In the genomic region with DNA sequence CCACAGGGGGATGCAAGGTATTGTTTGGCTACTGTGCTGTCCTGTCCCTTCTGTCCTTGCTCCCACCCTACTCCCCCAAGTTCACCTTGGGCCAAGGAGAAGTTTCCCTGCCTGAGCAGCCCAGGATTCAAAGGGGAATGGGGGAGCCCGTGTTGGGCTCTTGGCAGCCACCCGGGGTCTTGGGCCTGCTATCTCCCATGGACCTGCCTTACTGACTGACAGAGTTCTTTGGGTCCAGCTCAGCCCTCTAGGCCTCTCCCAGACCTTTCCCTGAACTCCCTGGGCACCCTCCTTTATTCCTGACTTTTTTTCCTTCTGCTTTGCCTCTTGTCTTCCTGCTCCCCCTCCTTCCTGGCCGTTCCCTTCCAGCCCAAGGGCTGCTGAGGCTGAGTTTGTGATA, we compare ENCODE assay signal across 26 cellular contexts.
"Had no signal": no experiment of that assay in that cellular context is flagged by ENCODE, and none has a peak within 500 bp of the region (broad histone marks: within the 10 kb centered on the region; RNA-seq: fewer than 3 reads in every experiment).

No MANE protein-coding gene starts in this region.

- H3K36me3 ChIP-seq: colonic mucosa, esophagus squamous epithelium had no signal

- ATAC-seq: activated CD8-positive, alpha-beta T cell treated with anti-CD3 and anti-CD28 coated beads for 36 hours; activated naive CD8-positive, alpha-beta T cell treated with anti-CD3 and anti-CD28 coated beads, Interleukin-2, amount 50 U/mL, for 24 hours; activated T-cell treated with anti-CD3 and anti-CD28 coated beads, Interleukin-2, amount 50 U/mL, for 4 hours; body of pancreas; gastroesophageal sphincter had no signal

- H3K9me3 Mint-ChIP-seq: activated CD8-positive, alpha-beta T cell treated with anti-CD3 and anti-CD28 coated beads for 36 hours; activated naive CD4-positive, alpha-beta T cell treated with anti-CD3 and anti-CD28 coated beads for 36 hours; activated naive CD4-positive, alpha-beta T cell treated with anti-CD3 and anti-CD28 coated beads, Interleukin-2, amount 50 U/mL, for 24 hours; activated naive CD8-positive, alpha-beta T cell treated with anti-CD3 and anti-CD28 coated beads for 36 hours; activated naive CD8-positive, alpha-beta T cell treated with anti-CD3 and anti-CD28 coated beads, Interleukin-2, amount 50 U/mL, for 24 hours; activated T-cell treated with anti-CD3 and anti-CD28 coated beads, Interleukin-2, amount 50 U/mL, for 4 hours; activated T-helper 2 cell treated with anti-CD3 and anti-CD28 coated beads, Interferon-gamma antibody, Interleukin-2, Interleukin-4, amounts not matched to agents 10 μg/mL and 5 μg/mL and 100 μg/mL, durations not matched to agents 14 hours and 24 hours and 36 hours had no signal

- H3K4me1 Mint-ChIP-seq: activated naive CD4-positive, alpha-beta T cell treated with anti-CD3 and anti-CD28 coated beads, Interleukin-2, amount 50 U/mL, for 24 hours; activated naive CD8-positive, alpha-beta T cell treated with anti-CD3 and anti-CD28 coated beads for 36 hours; activated naive CD8-positive, alpha-beta T cell treated with anti-CD3 and anti-CD28 coated beads, Interleukin-2, amount 50 U/mL, for 24 hours had no signal

- H3K9me3 ChIP-seq: adrenal gland, body of pancreas, colonic mucosa, esophagus squamous epithelium, gastroesophageal sphincter had no signal

- H3K36me3 Mint-ChIP-seq: activated naive CD4-positive, alpha-beta T cell treated with anti-CD3 and anti-CD28 coated beads, Interleukin-2, amount 50 U/mL, for 24 hours; activated naive CD8-positive, alpha-beta T cell treated with anti-CD3 and anti-CD28 coated beads for 36 hours had no signal

- H3K27me3 Mint-ChIP-seq: activated CD8-positive, alpha-beta T cell treated with anti-CD3 and anti-CD28 coated beads for 36 hours; activated naive CD4-positive, alpha-beta T cell treated with anti-CD3 and anti-CD28 coated beads, Interleukin-2, amount 50 U/mL, for 24 hours; activated naive CD8-positive, alpha-beta T cell treated with anti-CD3 and anti-CD28 coated beads for 36 hours; activated naive CD8-positive, alpha-beta T cell treated with anti-CD3 and anti-CD28 coated beads, Interleukin-2, amount 50 U/mL, for 24 hours had no signal

- H3K4me3 ChIP-seq: adrenal gland, body of pancreas, colonic mucosa, esophagus squamous epithelium, gastroesophageal sphincter had no signal

- H3K27ac ChIP-seq: adrenal gland, body of pancreas, colonic mucosa, epithelial cell of prostate, esophagus squamous epithelium, gastroesophageal sphincter had no signal

- H3K4me1 ChIP-seq: adrenal gland, body of pancreas, colonic mucosa, esophagus squamous epithelium, gastroesophageal sphincter had no signal

- H3K27ac Mint-ChIP-seq: activated CD8-positive, alpha-beta T cell treated with anti-CD3 and anti-CD28 coated beads for 36 hours; activated naive CD4-positive, alpha-beta T cell treated with anti-CD3 and anti-CD28 coated beads for 36 hours; activated naive CD4-positive, alpha-beta T cell treated with anti-CD3 and anti-CD28 coated beads, Interleukin-2, amount 50 U/mL, for 24 hours; activated naive CD8-positive, alpha-beta T cell treated with anti-CD3 and anti-CD28 coated beads for 36 hours; activated naive CD8-positive, alpha-beta T cell treated with anti-CD3 and anti-CD28 coated beads, Interleukin-2, amount 50 U/mL, for 24 hours; activated T-helper 2 cell treated with anti-CD3 and anti-CD28 coated beads, Interferon-gamma antibody, Interleukin-2, Interleukin-4, amounts not matched to agents 10 μg/mL and 5 μg/mL and 100 μg/mL, durations not matched to agents 14 hours and 24 hours and 36 hours had no signal

- H3K4me3 Mint-ChIP-seq: activated CD8-positive, alpha-beta T cell treated with anti-CD3 and anti-CD28 coated beads for 36 hours; activated naive CD4-positive, alpha-beta T cell treated with anti-CD3 and anti-CD28 coated beads for 36 hours; activated naive CD4-positive, alpha-beta T cell treated with anti-CD3 and anti-CD28 coated beads, Interleukin-2, amount 50 U/mL, for 24 hours; activated naive CD8-positive, alpha-beta T cell treated with anti-CD3 and anti-CD28 coated beads for 36 hours; activated naive CD8-positive, alpha-beta T cell treated with anti-CD3 and anti-CD28 coated beads, Interleukin-2, amount 50 U/mL, for 24 hours; activated T-cell treated with anti-CD3 and anti-CD28 coated beads, Interleukin-2, amount 50 U/mL, for 4 hours had no signal

- DNase-seq: activated CD4-positive, alpha-beta T cell treated with anti-CD3 and anti-CD28 coated beads for 48 hours; activated CD4-positive, alpha-beta T cell treated with anti-CD3 and anti-CD28 coated beads, Interleukin-2, amount 50 U/mL, for 1 hour; activated CD4-positive, alpha-beta T cell treated with anti-CD3 and anti-CD28 coated beads, Interleukin-2, amount 50 U/mL, for 48 hours; activated CD4-positive, CD25-positive, alpha-beta regulatory T cell; activated CD8-positive, alpha-beta memory T cell treated with anti-CD3 and anti-CD28 coated beads for 24 hours; activated CD8-positive, alpha-beta T cell treated with anti-CD3 and anti-CD28 coated beads for 36 hours; activated effector memory CD4-positive, alpha-beta T cell treated with anti-CD3 and anti-CD28 coated beads, Interleukin-2, amount 50 U/mL, for 16 hours; activated naive CD4-positive, alpha-beta T cell treated with anti-CD3 and anti-CD28 coated beads for 36 hours; activated naive CD8-positive, alpha-beta T cell treated with anti-CD3 and anti-CD28 coated beads for 36 hours; activated naive CD8-positive, alpha-beta T cell treated with anti-CD3 and anti-CD28 coated beads, Interleukin-2, amount 50 U/mL, for 24 hours; activated T-cell treated with anti-CD3 and anti-CD28 coated beads, Interleukin-2, amount 50 U/mL, for 4 hours; adrenal gland; amygdala; aorta; body of pancreas; central memory CD4-positive, alpha-beta T cell; cerebellar nuclear complex; colonic mucosa; effector CD8-positive, alpha-beta T cell; esophagus squamous epithelium; foreskin melanocyte; T-helper 2 cell had no signal

- H3K27me3 ChIP-seq: adrenal gland, body of pancreas, colonic mucosa, esophagus squamous epithelium, gastroesophageal sphincter had no signal
